8 cellular contexts compared by ENCODE assay signal in the genomic region with DNA sequence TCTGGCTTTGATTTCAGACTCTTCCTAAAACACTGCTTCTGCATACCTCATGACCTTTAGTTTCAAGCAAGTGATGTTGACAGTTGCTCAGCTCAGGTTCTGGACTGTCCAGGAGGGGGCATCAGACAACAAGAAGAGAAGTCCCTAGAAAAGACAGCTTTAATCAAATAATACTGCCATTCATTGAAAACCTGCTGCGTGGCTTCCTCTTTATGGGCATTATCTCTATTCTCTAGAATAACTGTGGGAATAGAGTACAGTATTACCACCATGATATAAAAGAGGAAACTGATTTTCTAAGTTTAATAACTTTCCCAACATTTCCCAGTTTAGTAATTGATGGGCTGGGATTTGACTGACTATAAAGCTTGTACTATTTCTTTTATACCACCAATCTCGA.
DNase-seq lines count a peak whose midpoint lies in the region; ATAC-seq and TF ChIP-seq lines count a peak whose summit lies in the region.

No MANE protein-coding gene starts in this region.

- peak; percentile 77 for DNase-seq in DMS153 (lab: John Stamatoyannopoulos, UW)
- DNase-seq in KG1 (lab: John Stamatoyannopoulos, UW) = peak; percentile 57
- DNase-seq in Panc1 (ENCODE audit: low read depth, low spot score) = peak; percentile 56
- DNase-seq in posterior vena cava (ENCODE audit: low spot score) = peak; percentile 78

- POLR2A ChIA-PET in Panc1 (lab: Charles Lee) = no interaction called here

- CTCF ChIA-PET in Panc1 (lab: Charles Lee) = interaction anchor here (0.6 to 1.3 kb wide), 7 partner anchors 63 to 575 kb away, joined by 3 to 12 read pairs (median 4); no protein-coding TSS in a partner anchor

- H3K4me3 Mint-ChIP-seq in activated T-helper 17 cell treated with anti-CD3 and anti-CD28 coated beads, Interleukin-2, amount 50 U/mL, for 72 hours = no peak overlapping the region

- in situ Hi-C loops in Panc1 (cut with HindIII; ENCODE audit: low pct_unique_long_range_greater_than_20kb, low sequenced_read_pairs) = no loop called here

- no peak for TF ChIP-seq EP300 in gastroesophageal sphincter (IDR thresholded peaks at IDR 0.05)

- no peak overlapping the region for H3K27ac Mint-ChIP-seq in activated T-helper 17 cell treated with anti-CD3 and anti-CD28 coated beads, Interleukin-2, amount 50 U/mL, for 72 hours

- no TSS peak for BruUV-seq in Panc1 (replicated peaks; lab: Mats Ljungman, UMichigan)

- peak; percentile 80 for ATAC-seq in GM21529 (IDR thresholded peaks at IDR 0.05; ENCODE audit: unreplicated experiment)
- ATAC-seq in Panc1 = peak; percentile 90
- ATAC-seq in activated T-helper 17 cell treated with anti-CD3 and anti-CD28 coated beads, Interleukin-2, amount 50 U/mL, for 72 hours (replicated peaks) = peak; percentile 61
- ATAC-seq in gastroesophageal sphincter = peak; percentile 51
- ATAC-seq in GM19023 (IDR thresholded peaks at IDR 0.05; ENCODE audit: unreplicated experiment) = no peak

- TF ChIP-seq CTCF in Panc1 (IDR thresholded peaks at IDR 0.05) (peak; percentile 89), gastroesophageal sphincter (IDR thresholded peaks at IDR 0.05) (peak; percentile 25 to 66 (median 44))

- no peaks in the 10 kb centered on the region for H3K27me3 Mint-ChIP-seq in activated T-helper 17 cell treated with anti-CD3 and anti-CD28 coated beads, Interleukin-2, amount 50 U/mL, for 72 hours

- no peak for TF ChIP-seq POLR2A in gastroesophageal sphincter (IDR thresholded peaks at IDR 0.05)

- H3K36me3 Mint-ChIP-seq in activated T-helper 17 cell treated with anti-CD3 and anti-CD28 coated beads, Interleukin-2, amount 50 U/mL, for 72 hours (ENCODE audit: low read depth) = no peaks in the 10 kb centered on the region

- WGBS in gastroesophageal sphincter (ENCODE audit: low coverage in 1 of 2), 2 donors = 30 to 33% methylated on average over 2 of the region's 2 CpGs

- H3K4me1 Mint-ChIP-seq in activated T-helper 17 cell treated with anti-CD3 and anti-CD28 coated beads, Interleukin-2, amount 50 U/mL, for 72 hours = no peaks in the 10 kb centered on the region

- H3K36me3 ChIP-seq in Panc1 (ENCODE audit: control insufficient read depth, insufficient read depth, low read length) (no peaks in the 10 kb centered on the region), gastroesophageal sphincter (no peaks in the 10 kb centered on the region)

- H3K9me3 ChIP-seq in Panc1 (ENCODE audit: control insufficient read depth, insufficient read depth, low read depth, low read length) (no peaks in the 10 kb centered on the region), gastroesophageal sphincter (no peaks in the 10 kb centered on the region)

- H3K9me3 Mint-ChIP-seq in activated T-helper 17 cell treated with anti-CD3 and anti-CD28 coated beads, Interleukin-2, amount 50 U/mL, for 72 hours = no peaks in the 10 kb centered on the region

- H3K4me1 ChIP-seq in Panc1 (ENCODE audit: control insufficient read depth, insufficient read depth, low read length) = peaks cover 10% of the 10 kb centered on the region; the same call in 1 of the 2 replicates
- H3K4me1 ChIP-seq in gastroesophageal sphincter = no peaks in the 10 kb centered on the region

- H3K27ac ChIP-seq in Panc1 (ENCODE audit: low read length) (no peak overlapping the region), gastroesophageal sphincter (no peak overlapping the region)

- intact Hi-C loops in Panc1 (cut with micrococcal nuclease; ENCODE audit: unreplicated experiment) (loop anchor here (2.0 to 5.0 kb wide), 2 partner anchors 172 to 575 kb away; a partner anchor contains a TSS), posterior vena cava (cut with DNase I) (no loop called here)

- H3K4me3 ChIP-seq in Panc1 (ENCODE audit: low read depth in 2 of 2, low read length in 2 of 2) = no peak overlapping the region
- no peak overlapping the region for H3K4me3 ChIP-seq in gastroesophageal sphincter

- no peaks in the 10 kb centered on the region; the same call in 1 of the 2 replicates for H3K27me3 ChIP-seq in Panc1 (ENCODE audit: control insufficient read depth, insufficient read depth, low read length)
- H3K27me3 ChIP-seq in gastroesophageal sphincter = no peaks in the 10 kb centered on the region
